16 cellular contexts compared by ENCODE assay signal in genomic region chr17:57823469-57824401, GRCh38. TPM values are rescaled to one million over a fixed set of nuclear protein-coding genes. Genes with fewer than 3 reads are reported as not detected.
A peak's percentile ranks its signal among the peaks of the same experiment; 100 is the strongest.
DNase-seq lines count a peak whose midpoint lies in the region; ATAC-seq lines count a peak whose summit lies in the region.
"Had no signal": no experiment of that assay in that cellular context is flagged by ENCODE, and none has a peak within 500 bp of the region (broad histone marks: within the 10 kb centered on the region; RNA-seq: fewer than 3 reads in every experiment).

No MANE protein-coding gene starts in this region.

- H3K36me3 Mint-ChIP-seq in CD8-positive, alpha-beta memory T cell: no peaks in the 10 kb centered on the region
- H3K36me3 Mint-ChIP-seq: activated naive CD4-positive, alpha-beta T cell treated with anti-CD3 and anti-CD28 coated beads, Interleukin-2, amount 10 ng/mL, durations not matched to agents 7 days and 5 days; naive thymus-derived CD4-positive, alpha-beta T cell had no signal

- no peaks in the 10 kb centered on the region for H3K36me3 ChIP-seq in CD8-positive, alpha-beta memory T cell (ENCODE audit: insufficient read depth, low read length)
- H3K36me3 ChIP-seq: transverse colon had no signal

- no peaks in the 10 kb centered on the region for H3K4me1 ChIP-seq in CD8-positive, alpha-beta memory T cell (ENCODE audit: insufficient read depth, low read length)
- H3K4me1 ChIP-seq: transverse colon had no signal

- DNase-seq in COR-L47 (lab: John Stamatoyannopoulos, UW): peak; percentile 43
- DNase-seq in NCI-H1436 (lab: John Stamatoyannopoulos, UW): peak; percentile 47
- peak; percentile 23 for DNase-seq in RKO (ENCODE audit: low spot score)
- DNase-seq in kidney tubule cell (ENCODE audit: low spot score): peak; percentile 80
- DNase-seq in CD8-positive, alpha-beta memory T cell: no peak
- DNase-seq in NCI-H526 (lab: John Stamatoyannopoulos, UW): no peak
- no peak for DNase-seq in hepatic stellate cell (ENCODE audit: low spot score)
- DNase-seq: activated naive CD4-positive, alpha-beta T cell treated with anti-CD3 and anti-CD28 coated beads, Interleukin-2, amount 10 ng/mL, durations not matched to agents 7 days and 5 days; AML-193; DMS79 treated with DMSO at 0.1 percent for 48 hours; MM.1S; naive thymus-derived CD4-positive, alpha-beta T cell; PC-3; T-helper 2 cell; transverse colon had no signal

- ATAC-seq in HG02970 (IDR thresholded peaks at IDR 0.05; ENCODE audit: low FRiP score, unreplicated experiment): no peak
- ATAC-seq: naive thymus-derived CD4-positive, alpha-beta T cell; PC-3 had no signal

- H3K4me3 Mint-ChIP-seq in CD8-positive, alpha-beta memory T cell: no peak overlapping the region
- H3K4me3 Mint-ChIP-seq: activated naive CD4-positive, alpha-beta T cell treated with anti-CD3 and anti-CD28 coated beads, Interleukin-2, amount 10 ng/mL, durations not matched to agents 7 days and 5 days; naive thymus-derived CD4-positive, alpha-beta T cell had no signal

- H3K27ac ChIP-seq in CD8-positive, alpha-beta memory T cell (ENCODE audit: low read depth, low read length): no peak overlapping the region
- H3K27ac ChIP-seq: transverse colon had no signal

- POLR2A ChIA-PET in CD8-positive, alpha-beta memory T cell (lab: Charles Lee): no interaction called here

- H3K27ac Mint-ChIP-seq in CD8-positive, alpha-beta memory T cell: no peak overlapping the region
- H3K27ac Mint-ChIP-seq: activated naive CD4-positive, alpha-beta T cell treated with anti-CD3 and anti-CD28 coated beads, Interleukin-2, amount 10 ng/mL, durations not matched to agents 7 days and 5 days; naive thymus-derived CD4-positive, alpha-beta T cell had no signal

- no peaks in the 10 kb centered on the region for H3K4me1 Mint-ChIP-seq in CD8-positive, alpha-beta memory T cell
- H3K4me1 Mint-ChIP-seq: activated naive CD4-positive, alpha-beta T cell treated with anti-CD3 and anti-CD28 coated beads, Interleukin-2, amount 10 ng/mL, durations not matched to agents 7 days and 5 days; naive thymus-derived CD4-positive, alpha-beta T cell had no signal

- CTCF ChIA-PET in CD8-positive, alpha-beta memory T cell (lab: Charles Lee): interaction anchor here (2.5 kb wide), 1 partner anchor 10 kb away, joined by 12 read pairs; no protein-coding TSS in a partner anchor

- peaks cover 0 to 7% of the 10 kb centered on the region in 2 donors for H3K27me3 Mint-ChIP-seq in CD8-positive, alpha-beta memory T cell

- no peak overlapping the region for H3K4me3 ChIP-seq in CD8-positive, alpha-beta memory T cell (ENCODE audit: low read length)
- H3K4me3 ChIP-seq: transverse colon had no signal

- H3K9me3 ChIP-seq in CD8-positive, alpha-beta memory T cell (ENCODE audit: low read length): no peaks in the 10 kb centered on the region
- H3K9me3 ChIP-seq: transverse colon had no signal

- H3K9me3 Mint-ChIP-seq in CD8-positive, alpha-beta memory T cell: no peaks in the 10 kb centered on the region
- H3K9me3 Mint-ChIP-seq: activated naive CD4-positive, alpha-beta T cell treated with anti-CD3 and anti-CD28 coated beads, Interleukin-2, amount 10 ng/mL, durations not matched to agents 7 days and 5 days; naive thymus-derived CD4-positive, alpha-beta T cell had no signal

- no peaks in the 10 kb centered on the region for H3K27me3 ChIP-seq in CD8-positive, alpha-beta memory T cell (ENCODE audit: insufficient read depth, low read length, poor library complexity, severe bottlenecking)
- H3K27me3 ChIP-seq: transverse colon had no signal

RNA-seq across cellular contexts. Expression of gene MRPS23, which starts 26.1 kb away (rescaled TPM):
- 10 to 100 TPM; 83.1 to 88.5 TPM for total RNA-seq in CD8-positive, alpha-beta memory T cell
- 42.6 TPM for polyA plus RNA-seq in CD8-positive, alpha-beta memory T cell

Comparison
In these comparisons a context has a peak if more than half of its experiments do, and no peak if none do; other contexts are left out.
1. DNase-seq: peak in COR-L47 (single experiment), NCI-H1436 (single experiment), RKO (single experiment) and kidney tubule cell (single experiment); none in CD8-positive, alpha-beta memory T cell (0 of 5), NCI-H526 (0 of 2) and hepatic stellate cell (single experiment).